17 cellular contexts compared by ENCODE assay signal in genomic region chr1:227167276-227167829, GRCh38.
"Had no signal": no experiment of that assay in that cellular context is flagged by ENCODE, and none has a peak within 500 bp of the region (broad histone marks: within the 10 kb centered on the region; RNA-seq: fewer than 3 reads in every experiment).

No MANE protein-coding gene starts in this region.

- H3K4me3 Mint-ChIP-seq: effector memory CD8-positive, alpha-beta T cell; naive thymus-derived CD4-positive, alpha-beta T cell had no signal

- DNase-seq: effector memory CD8-positive, alpha-beta T cell; gastrocnemius medialis; heart right ventricle; hypothalamus; kidney glomerular epithelial cell; naive thymus-derived CD4-positive, alpha-beta T cell; posterior cingulate gyrus; spleen; stimulated activated CD4-positive, alpha-beta T cell treated with anti-CD3 and anti-CD28 coated beads, Interleukin-15, amount 100 ng/mL, for 24 hours; stimulated activated CD4-positive, alpha-beta T cell treated with anti-CD3 and anti-CD28 coated beads, Interleukin-1b, Interleukin-23, amount 100 ng/mL, for 48 hours; stimulated activated CD4-positive, alpha-beta T cell treated with anti-CD3 and anti-CD28 coated beads, Interleukin-4, amount 100 ng/mL, for 24 hours; stimulated activated naive CD4-positive, alpha-beta T cell; stomach; substantia nigra; transverse colon had no signal

- H3K4me1 Mint-ChIP-seq: naive thymus-derived CD4-positive, alpha-beta T cell had no signal

- FAIRE-seq: islet of Langerhans had no signal

- H3K9me3 Mint-ChIP-seq: effector memory CD8-positive, alpha-beta T cell; naive thymus-derived CD4-positive, alpha-beta T cell had no signal

- ATAC-seq: effector memory CD8-positive, alpha-beta T cell; gastrocnemius medialis; heart right ventricle; naive thymus-derived CD4-positive, alpha-beta T cell; sciatic nerve had no signal

- H3K36me3 Mint-ChIP-seq: naive thymus-derived CD4-positive, alpha-beta T cell had no signal

- H3K27ac Mint-ChIP-seq: effector memory CD8-positive, alpha-beta T cell; naive thymus-derived CD4-positive, alpha-beta T cell had no signal
